In the genomic region with DNA sequence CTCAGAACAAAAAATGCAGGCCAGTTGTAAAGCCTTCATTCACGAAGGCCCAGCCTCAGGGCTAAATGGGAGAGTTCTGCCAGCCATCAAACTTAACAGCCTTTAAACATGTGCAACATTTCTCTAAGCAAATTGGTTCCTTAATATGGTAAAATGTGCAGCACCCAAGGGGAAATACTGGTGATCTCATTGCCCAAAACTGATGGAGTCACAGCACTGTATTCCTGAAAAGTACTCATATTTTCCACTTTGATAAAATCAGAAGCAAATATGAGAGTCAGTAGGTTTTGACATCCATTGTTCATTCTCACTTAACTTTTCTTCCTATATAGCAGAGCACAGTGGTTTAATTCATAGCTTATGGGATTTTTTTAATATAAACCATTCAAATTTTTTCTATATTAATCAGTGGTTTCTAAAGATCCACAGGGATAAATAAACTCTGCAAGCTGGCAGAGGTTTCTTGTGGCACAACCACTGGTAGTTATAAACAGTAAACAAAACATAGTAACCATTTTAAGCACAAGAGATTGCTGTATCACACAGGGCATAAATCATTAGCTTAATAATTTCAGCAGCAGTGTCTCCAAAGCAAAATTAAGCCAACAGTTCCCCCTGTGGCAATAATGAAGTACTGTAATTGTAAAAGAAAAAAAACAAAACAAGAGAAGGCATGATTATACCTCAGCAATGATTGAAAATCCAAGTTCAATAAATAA, we compare ENCODE assay signal across 8 cellular contexts.
DNase-seq lines count a peak whose midpoint lies in the region; ATAC-seq and TF ChIP-seq lines count a peak whose summit lies in the region.

No MANE protein-coding gene starts in this region.

- no peak overlapping the region for H3K4me3 ChIP-seq in HFF-Myc (replicated peaks; ENCODE audit: low read depth, low read length)
- H3K4me3 ChIP-seq in adrenal gland = no peak overlapping the region
- no peak overlapping the region for H3K4me3 ChIP-seq in kidney epithelial cell (ENCODE audit: low read depth, low read length)

- intact Hi-C loops in adrenal gland (cut with DNase I) = no loop called here

- H3K36me3 ChIP-seq in adrenal gland (replicated peaks in 1 of 2) = no peaks in the 10 kb centered on the region
- no peaks in the 10 kb centered on the region for H3K36me3 ChIP-seq in kidney epithelial cell (ENCODE audit: control insufficient read depth, insufficient read depth, low read length)

- WGBS in adrenal gland, 4 donors = 84 to 89% (median 85%) methylated on average over 1 of the region's 1 CpG; no CpG with 5 or more reads in 1 of the 4 donors

- TF ChIP-seq POLR2A in adrenal gland (IDR thresholded peaks at IDR 0.05) = no peak

- H3K27ac ChIP-seq in C4-2B (no peak overlapping the region), adrenal gland (no peak overlapping the region), substantia nigra (ENCODE audit: low read depth, low read length, poor library complexity, severe bottlenecking) (no peak overlapping the region)

- no peak for ATAC-seq in GM19452 (IDR thresholded peaks at IDR 0.05; ENCODE audit: unreplicated experiment)

- no peaks in the 10 kb centered on the region for H3K4me1 ChIP-seq in adrenal gland (replicated peaks in 1 of 2)

- TF ChIP-seq CTCF in C4-2B (conservative IDR thresholded peaks at IDR 0.05) (peak; percentile 73), HFF-Myc (IDR thresholded peaks at IDR 0.05; ENCODE audit: low read depth, low read length, missing control alignments) (peak; percentile 38), adrenal gland (IDR thresholded peaks at IDR 0.05) (peak; percentile 11 to 58 (median 50)), kidney epithelial cell (IDR thresholded peaks at IDR 0.05; ENCODE audit: insufficient read depth, low read length, poor library complexity, severe bottlenecking) (peak; percentile 32)

- DNase-seq in HFF-Myc (ENCODE audit: extremely low read depth, low read depth) (peak; percentile 40), adrenal gland (no peak), kidney epithelial cell (ENCODE audit: low read depth) (no peak), cerebellar cortex (ENCODE audit: low spot score) (no peak), substantia nigra (lab: John Stamatoyannopoulos, UW) (no peak)
- DNase-seq in stimulated activated naive CD4-positive, alpha-beta T cell (lab: John Stamatoyannopoulos, UW) = no peak

- no peaks in the 10 kb centered on the region for H3K9me3 ChIP-seq in adrenal gland (replicated peaks in 1 of 3)

- H3K27me3 ChIP-seq in adrenal gland = no peaks in the 10 kb centered on the region
- H3K27me3 ChIP-seq in kidney epithelial cell (ENCODE audit: control insufficient read depth, insufficient read depth, low read length) = no peaks in the 10 kb centered on the region
